In the genomic region with DNA sequence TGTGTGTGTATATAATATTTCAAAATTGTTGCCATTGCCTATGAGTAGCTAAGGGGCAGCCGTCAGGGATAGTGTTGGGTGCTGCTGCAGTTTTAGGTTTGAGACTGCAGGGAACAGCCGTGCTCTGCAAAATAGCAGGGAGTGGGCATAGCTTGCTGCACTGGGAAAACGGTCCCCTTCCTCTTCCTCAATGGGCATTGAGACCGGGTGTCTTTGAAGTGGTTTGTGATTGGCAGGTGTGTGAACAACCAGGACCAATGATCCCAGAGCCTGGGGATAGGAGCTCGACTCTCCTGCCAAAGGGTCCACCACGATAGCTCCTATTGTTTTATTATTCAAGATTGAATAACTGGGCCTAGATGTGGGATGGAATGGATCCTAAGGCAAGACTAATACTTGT, we compare ENCODE assay signal across 16 cellular contexts. TPM values are rescaled to one million over a fixed set of nuclear protein-coding genes. Genes with fewer than 3 reads are reported as not detected.
DNase-seq lines count a peak whose midpoint lies in the region; ATAC-seq and TF ChIP-seq lines count a peak whose summit lies in the region.
"Had no signal": no experiment of that assay in that cellular context is flagged by ENCODE, and none has a peak within 500 bp of the region (broad histone marks: within the 10 kb centered on the region; RNA-seq: fewer than 3 reads in every experiment).

No MANE protein-coding gene starts in this region.

- no peaks in the 10 kb centered on the region for H3F3A ChIP-seq in OCI-LY1 (ENCODE audit: insufficient read depth, low read length)

- intact Hi-C loops in esophagus muscularis mucosa (cut with DNase I): no loop called here

- H3K79me2 ChIP-seq in OCI-LY1 (ENCODE audit: insufficient read depth, low read length) (no peaks in the 10 kb centered on the region), hepatocyte (no peaks in the 10 kb centered on the region)

- peaks cover 33% of the 10 kb centered on the region for H3K4me1 Mint-ChIP-seq in activated naive CD8-positive, alpha-beta T cell treated with anti-CD3 and anti-CD28 coated beads, Interleukin-2, amount 10 ng/mL, durations not matched to agents 7 days and 5 days
- peaks cover 23% of the 10 kb centered on the region for H3K4me1 Mint-ChIP-seq in activated naive CD8-positive, alpha-beta T cell treated with anti-CD3 and anti-CD28 coated beads, Interleukin-2, amount 50 U/mL, for 24 hours
- H3K4me1 Mint-ChIP-seq in endothelial cell (ENCODE audit: unreplicated experiment): peaks cover 9% of the 10 kb centered on the region

- peak overlapping the region; percentile 35 for H3K4me2 ChIP-seq in OCI-LY1 (ENCODE audit: low read length)
- peak overlapping the region; percentile 61 for H3K4me2 ChIP-seq in hepatocyte

- DNase-seq in activated naive CD8-positive, alpha-beta T cell treated with anti-CD3 and anti-CD28 coated beads, Interleukin-2, amount 10 ng/mL, durations not matched to agents 7 days and 5 days: no peak
- DNase-seq in activated naive CD8-positive, alpha-beta T cell treated with anti-CD3 and anti-CD28 coated beads, Interleukin-2, amount 50 U/mL, for 24 hours: no peak
- DNase-seq in hepatocyte (ENCODE audit: low spot score) (no peak), esophagus muscularis mucosa (ENCODE audit: extremely low spot score) (no peak), NOMO-1 treated with dmso at 0.1 percent for 144 hours (lab: John Stamatoyannopoulos, UW; ENCODE audit: unreplicated experiment) (no peak), endothelial cell (ENCODE audit: low spot score) (no peak)
- DNase-seq: NCI-H1105 treated with DMSO at 0.1 percent for 48 hours, NCI-H2081 treated with DMSO at 0.1 percent for 48 hours, NCI-H524 treated with DMSO at 0.1 percent for 48 hours, T1000 had no signal

- 40% methylated on average over 6 of the region's 6 CpGs for WGBS in hepatocyte (ENCODE audit: low lambda C conversion rate, missing lambda C conversion rate)
- WGBS in esophagus muscularis mucosa: 61% methylated on average over 6 of the region's 6 CpGs

- H3K9me3 Mint-ChIP-seq in activated naive CD8-positive, alpha-beta T cell treated with anti-CD3 and anti-CD28 coated beads, Interleukin-2, amount 10 ng/mL, durations not matched to agents 7 days and 5 days: no peaks in the 10 kb centered on the region
- H3K9me3 Mint-ChIP-seq in activated naive CD8-positive, alpha-beta T cell treated with anti-CD3 and anti-CD28 coated beads, Interleukin-2, amount 50 U/mL, for 24 hours: no peaks in the 10 kb centered on the region
- no peaks in the 10 kb centered on the region for H3K9me3 Mint-ChIP-seq in endothelial cell (ENCODE audit: unreplicated experiment)
- H3K9me3 Mint-ChIP-seq: stimulated activated naive CD8-positive, alpha-beta T cell treated with anti-CD3 and anti-CD28 coated beads, Interleukin-15, amount 100 ng/mL, for 72 hours had no signal

- H3K27me3 ChIP-seq in OCI-LY1 (ENCODE audit: insufficient read depth, low read length): 0 out of 2 replicates have a peak, but pooled peaks cover 5% of the 10 kb centered on the region
- peaks cover 33% of the 10 kb centered on the region for H3K27me3 ChIP-seq in hepatocyte
- peaks cover 0 to 8% (median 0%) of the 10 kb centered on the region in 4 donors for H3K27me3 ChIP-seq in esophagus muscularis mucosa
- H3K27me3 ChIP-seq: ovary had no signal

- no peak for ATAC-seq in activated naive CD8-positive, alpha-beta T cell treated with anti-CD3 and anti-CD28 coated beads, Interleukin-2, amount 10 ng/mL, durations not matched to agents 7 days and 5 days (ENCODE audit: low read depth)
- ATAC-seq in activated naive CD8-positive, alpha-beta T cell treated with anti-CD3 and anti-CD28 coated beads, Interleukin-2, amount 50 U/mL, for 24 hours: no peak
- ATAC-seq: PC-3 had no signal

- no peaks in the 10 kb centered on the region for H4K20me1 ChIP-seq in OCI-LY1 (ENCODE audit: insufficient read depth, low read length)
- H4K20me1 ChIP-seq in hepatocyte (ENCODE audit: insufficient read depth, poor library complexity, severe bottlenecking): no peaks in the 10 kb centered on the region

- peak overlapping the region; percentile 57 for H3K27ac Mint-ChIP-seq in activated naive CD8-positive, alpha-beta T cell treated with anti-CD3 and anti-CD28 coated beads, Interleukin-2, amount 10 ng/mL, durations not matched to agents 7 days and 5 days
- H3K27ac Mint-ChIP-seq in activated naive CD8-positive, alpha-beta T cell treated with anti-CD3 and anti-CD28 coated beads, Interleukin-2, amount 50 U/mL, for 24 hours: no peak overlapping the region
- no peak overlapping the region for H3K27ac Mint-ChIP-seq in endothelial cell (ENCODE audit: unreplicated experiment)

- H3K36me3 ChIP-seq in OCI-LY1 (ENCODE audit: insufficient read depth, low read length) (no peaks in the 10 kb centered on the region), hepatocyte (replicated peaks; ENCODE audit: insufficient read depth, low read depth) (no peaks in the 10 kb centered on the region), esophagus muscularis mucosa (peaks cover 0 to 4% (median 0%) of the 10 kb centered on the region in 4 donors)
- H3K36me3 ChIP-seq: ovary had no signal

- no peak overlapping the region; the same call in 1 of the 2 replicates for H3K9ac ChIP-seq in OCI-LY1 (ENCODE audit: low read length)

- H3K27ac ChIP-seq in OCI-LY1 (ENCODE audit: low read depth, low read length, poor library complexity, severe bottlenecking) (no peak overlapping the region), hepatocyte (no peak overlapping the region), esophagus muscularis mucosa (replicated peaks in 1 of 4) (no peak overlapping the region)
- H3K27ac ChIP-seq: coronary artery, ovary had no signal

- TF ChIP-seq CTCF in OCI-LY1 (IDR thresholded peaks at IDR 0.05; ENCODE audit: low read length) (no peak), hepatocyte (IDR thresholded peaks at IDR 0.05; ENCODE audit: poor library complexity) (no peak), esophagus muscularis mucosa (IDR thresholded peaks at IDR 0.05) (no peak), endothelial cell (IDR thresholded peaks at IDR 0.05; ENCODE audit: unreplicated experiment) (no peak)

- peak overlapping the region; percentile 66 for H3K4me3 Mint-ChIP-seq in activated naive CD8-positive, alpha-beta T cell treated with anti-CD3 and anti-CD28 coated beads, Interleukin-2, amount 10 ng/mL, durations not matched to agents 7 days and 5 days
- no peak overlapping the region for H3K4me3 Mint-ChIP-seq in activated naive CD8-positive, alpha-beta T cell treated with anti-CD3 and anti-CD28 coated beads, Interleukin-2, amount 50 U/mL, for 24 hours
- no peak overlapping the region for H3K4me3 Mint-ChIP-seq in endothelial cell (ENCODE audit: unreplicated experiment)

- no peak for TF ChIP-seq EP300 in esophagus muscularis mucosa (IDR thresholded peaks at IDR 0.05)

- H3K9me3 ChIP-seq in OCI-LY1 (ENCODE audit: low read length) (no peaks in the 10 kb centered on the region), hepatocyte (ENCODE audit: low read depth) (no peaks in the 10 kb centered on the region), esophagus muscularis mucosa (no peaks in the 10 kb centered on the region)
- H3K9me3 ChIP-seq: ovary had no signal

- H2AFZ ChIP-seq in OCI-LY1 (ENCODE audit: low read length) (peak overlapping the region; percentile 38; the same call in 1 of the 2 replicates), hepatocyte (peak overlapping the region; percentile 3)

- H3K4me3 ChIP-seq in OCI-LY1 (ENCODE audit: low read depth, low read length, poor library complexity, severe bottlenecking): peak overlapping the region; percentile 0
- H3K4me3 ChIP-seq in hepatocyte: no peak overlapping the region
- no peak overlapping the region for H3K4me3 ChIP-seq in esophagus muscularis mucosa
- H3K4me3 ChIP-seq: coronary artery, ovary had no signal

- peaks cover 48% of the 10 kb centered on the region for H3K27me3 Mint-ChIP-seq in activated naive CD8-positive, alpha-beta T cell treated with anti-CD3 and anti-CD28 coated beads, Interleukin-2, amount 10 ng/mL, durations not matched to agents 7 days and 5 days
- H3K27me3 Mint-ChIP-seq in activated naive CD8-positive, alpha-beta T cell treated with anti-CD3 and anti-CD28 coated beads, Interleukin-2, amount 50 U/mL, for 24 hours: peaks cover 38% of the 10 kb centered on the region
- peaks cover 27% of the 10 kb centered on the region for H3K27me3 Mint-ChIP-seq in endothelial cell (ENCODE audit: unreplicated experiment)

- no peaks in the 10 kb centered on the region for H3K36me3 Mint-ChIP-seq in activated naive CD8-positive, alpha-beta T cell treated with anti-CD3 and anti-CD28 coated beads, Interleukin-2, amount 10 ng/mL, durations not matched to agents 7 days and 5 days
- peaks cover 1% of the 10 kb centered on the region for H3K36me3 Mint-ChIP-seq in activated naive CD8-positive, alpha-beta T cell treated with anti-CD3 and anti-CD28 coated beads, Interleukin-2, amount 50 U/mL, for 24 hours (ENCODE audit: low read depth)
- peaks cover 14% of the 10 kb centered on the region for H3K36me3 Mint-ChIP-seq in endothelial cell (ENCODE audit: low read depth, unreplicated experiment)

- POLR2A ChIA-PET in activated naive CD8-positive, alpha-beta T cell treated with anti-CD3 and anti-CD28 coated beads, Interleukin-2, amount 10 ng/mL, durations not matched to agents 7 days and 5 days (lab: Charles Lee): interaction anchor here (0.7 to 2.0 kb wide), 3 partner anchors 23 to 54 kb away, joined by 3 to 8 read pairs (median 5); partner anchors contain the start of genes IDH3B and NOP56

- peaks cover 16% of the 10 kb centered on the region for H3K4me1 ChIP-seq in OCI-LY1 (ENCODE audit: insufficient read depth, low read length, severe bottlenecking)
- H3K4me1 ChIP-seq in hepatocyte (ENCODE audit: insufficient read depth): no peaks in the 10 kb centered on the region
- peaks cover 0 to 15% (median 15%) of the 10 kb centered on the region in 4 donors for H3K4me1 ChIP-seq in esophagus muscularis mucosa

- no peak for TF ChIP-seq POLR2A in esophagus muscularis mucosa (IDR thresholded peaks at IDR 0.05; ENCODE audit: low read depth)

- H3K9me2 ChIP-seq in OCI-LY1 (ENCODE audit: low read depth, low read length) (no peaks in the 10 kb centered on the region), hepatocyte (replicated peaks; ENCODE audit: insufficient read depth) (no peaks in the 10 kb centered on the region)

RNA-seq across cellular contexts. Expression of gene EBF4, which starts 5.1 kb away (rescaled TPM):
- total RNA-seq in activated naive CD8-positive, alpha-beta T cell treated with anti-CD3 and anti-CD28 coated beads, Interleukin-2, amount 10 ng/mL, durations not matched to agents 7 days and 5 days: 1 to 10 TPM in 1 of 2 experiments, under 1 TPM in 1; 0.99 to 2.4 TPM
- total RNA-seq in hepatocyte: 10.7 and 11.6 TPM in 2 replicates
- polyA plus RNA-seq in hepatocyte: 17.9 and 27.1 TPM in 2 replicates
- 10 to 100 TPM; 23.7 to 46.7 (median 30.1) TPM for total RNA-seq in esophagus muscularis mucosa
- total RNA-seq in endothelial cell (ENCODE audit: unreplicated experiment): 5.9 TPM
- total RNA-seq: HT1080 had no signal

RNA-seq across cellular contexts. Expression of gene IDH3B, which starts 23.5 kb away (rescaled TPM):
- total RNA-seq in activated naive CD8-positive, alpha-beta T cell treated with anti-CD3 and anti-CD28 coated beads, Interleukin-2, amount 10 ng/mL, durations not matched to agents 7 days and 5 days: 10 to 100 TPM; 95.8 to 96.7 TPM
- total RNA-seq in hepatocyte (91.4 and 93.8 TPM in 2 replicates), esophagus muscularis mucosa (100 to 1,000 TPM; 115 to 122 (median 118) TPM), endothelial cell (ENCODE audit: unreplicated experiment) (136 TPM)
- 91.1 and 128 TPM in 2 replicates for polyA plus RNA-seq in hepatocyte

RNA-seq across cellular contexts. Expression of gene NOP56, which starts 35.1 kb away (rescaled TPM):
- 100 to 1,000 TPM; 322 to 330 TPM for total RNA-seq in activated naive CD8-positive, alpha-beta T cell treated with anti-CD3 and anti-CD28 coated beads, Interleukin-2, amount 10 ng/mL, durations not matched to agents 7 days and 5 days
- total RNA-seq in hepatocyte: 102 TPM in 2 replicates
- 190 and 192 TPM in 2 replicates for polyA plus RNA-seq in hepatocyte
- 10 to 100 TPM; 31.6 to 96.4 (median 62.8) TPM for total RNA-seq in esophagus muscularis mucosa
- 144 TPM for total RNA-seq in endothelial cell (ENCODE audit: unreplicated experiment)
